Comparison of ENCODE assay signal across 1 cellular context in genomic region chr4:74623041-74623440, GRCh38.
TF ChIP-seq lines count a peak whose summit lies in the region.

No MANE protein-coding gene starts in this region.

TF ChIP-seq in K562, 482 proteins besides CTCF, POLR2A, EP300 and RAD21 (continued from another document):
- no peak for TF ChIP-seq MLX (CRISPR knock-in tag; conservative IDR thresholded peaks at IDR 0.05)
- TF ChIP-seq BMI1 (IDR thresholded peaks at IDR 0.05; ENCODE audit: low read length), result no peak
- no peak for TF ChIP-seq MAX (CRISPR knock-in tag; IDR thresholded peaks at IDR 0.05)
- peak; percentile 77 for TF ChIP-seq NFE2 (IDR thresholded peaks at IDR 0.05; ENCODE audit: low read depth)
- TF ChIP-seq TOE1 (IDR thresholded peaks at IDR 0.05; ENCODE audit: borderline replicate concordance), result no peak
- no peak for TF ChIP-seq TOE1 (CRISPR knock-in tag; IDR thresholded peaks at IDR 0.05; ENCODE audit: borderline replicate concordance, low read depth)
- no peak for TF ChIP-seq TAF7 (tag; IDR thresholded peaks at IDR 0.05)
- no peak for TF ChIP-seq ZBTB17 (CRISPR knock-in tag; IDR thresholded peaks at IDR 0.05)
- no peak for TF ChIP-seq ZNF224 (CRISPR knock-in tag; IDR thresholded peaks at IDR 0.05)
- no peak for TF ChIP-seq EZH2 (IDR thresholded peaks at IDR 0.05; ENCODE audit: borderline replicate concordance, low read depth, low read length)
- TF ChIP-seq AFF1 (IDR thresholded peaks at IDR 0.05; ENCODE audit: low read depth in 1 of 2, partially characterized antibody in 2 of 2), result no peak
- no peak for TF ChIP-seq NBN (IDR thresholded peaks at IDR 0.05; ENCODE audit: low read depth)
- TF ChIP-seq DACH1 (IDR thresholded peaks at IDR 0.05; ENCODE audit: partially characterized antibody), result peak; percentile 58
- no peak for TF ChIP-seq KAT2B (IDR thresholded peaks at IDR 0.05; ENCODE audit: low read depth, low read length)
- no peak for TF ChIP-seq POLR2B (IDR thresholded peaks at IDR 0.05; ENCODE audit: low read depth, partially characterized antibody)
- TF ChIP-seq CBX3 (IDR thresholded peaks at IDR 0.05; ENCODE audit: borderline replicate concordance in 1 of 2, low read length in 2 of 2), result no peak
- no peak for TF ChIP-seq THRA (IDR thresholded peaks at IDR 0.05)
- peak; percentile 13; the same call in 1 of the 2 replicates for TF ChIP-seq MAFG (tag; conservative IDR thresholded peaks at IDR 0.05)
- TF ChIP-seq ETV5 (CRISPR knock-in tag; IDR thresholded peaks at IDR 0.05; ENCODE audit: low read depth), result 0 out of 2 replicates have a peak, but pooled peaks have one; percentile 25
- no peak for TF ChIP-seq BRD9 (IDR thresholded peaks at IDR 0.05; ENCODE audit: low read depth, partially characterized antibody)
- TF ChIP-seq REST (CRISPR knock-in tag; IDR thresholded peaks at IDR 0.05; ENCODE audit: low read depth), result no peak
- TF ChIP-seq PURB (CRISPR knock-in tag; IDR thresholded peaks at IDR 0.05; ENCODE audit: low read depth), result no peak
- TF ChIP-seq JUND (IDR thresholded peaks at IDR 0.05; ENCODE audit: borderline replicate concordance, low read depth, low read length), result no peak
- no peak; the same call in 2 of the 3 replicates for TF ChIP-seq JUND (tag; IDR thresholded peaks at IDR 0.05; ENCODE audit: borderline replicate concordance, low read depth, low read length)
- TF ChIP-seq E2F8 (IDR thresholded peaks at IDR 0.05; ENCODE audit: low read depth, partially characterized antibody), result no peak
- TF ChIP-seq ZNF77 (CRISPR knock-in tag; IDR thresholded peaks at IDR 0.05), result no peak
- peak; percentile 49; the same call in 1 of the 2 replicates for TF ChIP-seq TFAP4 (CRISPR knock-in tag; IDR thresholded peaks at IDR 0.05; ENCODE audit: borderline replicate concordance)
- TF ChIP-seq CREM (IDR thresholded peaks at IDR 0.05; ENCODE audit: low read depth), result peak; percentile 69
- TF ChIP-seq KLF13 (tag; IDR thresholded peaks at IDR 0.05; ENCODE audit: borderline replicate concordance, low read depth), result no peak
- peak; percentile 53; the same call in 1 of the 2 replicates for TF ChIP-seq ZNF316 (IDR thresholded peaks at IDR 0.05)
- peak; percentile 67 for TF ChIP-seq PKNOX1 (IDR thresholded peaks at IDR 0.05)
- no peak for TF ChIP-seq L3MBTL2 (IDR thresholded peaks at IDR 0.05)
